ENCODE assay signal across 18 cellular contexts in the genomic region with DNA sequence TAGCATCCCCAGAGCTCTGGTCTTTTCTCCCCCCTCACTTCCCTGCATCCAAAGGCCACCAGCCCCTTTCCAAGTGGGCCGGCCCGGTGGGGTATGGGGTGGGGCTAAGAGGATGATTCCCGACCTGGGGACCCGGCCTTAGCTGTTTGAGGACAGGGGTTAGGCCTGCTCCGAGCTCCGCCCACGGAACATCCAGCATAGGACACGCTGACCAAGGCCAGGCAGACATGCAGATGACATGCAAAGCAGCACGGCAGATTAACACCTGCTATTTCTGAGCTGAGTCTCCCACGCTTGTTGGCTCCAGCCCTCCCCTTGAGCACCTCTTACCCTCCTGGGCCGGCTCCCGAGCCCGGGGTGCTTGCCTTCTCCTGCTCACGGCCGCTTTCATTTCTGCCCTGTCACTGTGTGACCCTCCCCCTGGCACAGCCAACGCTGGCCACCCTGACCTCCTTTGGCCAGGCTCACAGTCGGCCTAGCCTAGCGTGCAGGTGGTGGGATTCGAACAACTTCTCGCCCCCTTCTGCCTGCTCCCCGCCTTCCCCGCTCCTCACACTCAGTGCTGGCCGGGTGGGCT. TPM values are rescaled to one million over a fixed set of nuclear protein-coding genes. Genes with fewer than 3 reads are reported as not detected.
A peak's percentile ranks its signal among the peaks of the same experiment; 100 is the strongest.
DNase-seq lines count a peak whose midpoint lies in the region; ATAC-seq and TF ChIP-seq lines count a peak whose summit lies in the region.
"Had no signal": no experiment of that assay in that cellular context is flagged by ENCODE, and none has a peak within 500 bp of the region (broad histone marks: within the 10 kb centered on the region; RNA-seq: fewer than 3 reads in every experiment).

No MANE protein-coding gene starts in this region.

- H3K4me3 ChIP-seq in RWPE2 (ENCODE audit: severe bottlenecking) (no peak overlapping the region), right atrium auricular region (peak overlapping the region in 1 of 2 donors; percentile 24), osteoblast (ENCODE audit: insufficient read depth, low read length) (no peak overlapping the region)
- H3K4me3 ChIP-seq: vagina had no signal

- H3K36me3 ChIP-seq in RWPE2 (ENCODE audit: low read depth) (peaks cover 23% of the 10 kb centered on the region), right atrium auricular region (no peaks in the 10 kb centered on the region), osteoblast (ENCODE audit: insufficient read depth, low read length) (peaks cover 8% of the 10 kb centered on the region)
- H3K36me3 ChIP-seq: vagina had no signal

- peak; percentile 43 for DNase-seq in G401 (ENCODE audit: low spot score)
- DNase-seq in RWPE2 (ENCODE audit: low spot score): peak; percentile 69
- no peak for DNase-seq in right atrium auricular region (ENCODE audit: low spot score)
- DNase-seq in osteoblast (ENCODE audit: insufficient read length, low spot score, missing footprints): peak; percentile 39
- no peak for DNase-seq in activated CD4-positive, CD25-positive, alpha-beta regulatory T cell treated with anti-CD3 and anti-CD28 coated beads, Interleukin-2, amount 50 U/mL, for 72 hours
- DNase-seq in germinal center (ENCODE audit: low spot score): no peak
- no peak for DNase-seq in nucleus accumbens (lab: John Stamatoyannopoulos, UW)
- DNase-seq: activated CD8-positive, alpha-beta memory T cell treated with anti-CD3 and anti-CD28 coated beads, Interleukin-2, amount 50 U/mL, for 48 hours; foreskin melanocyte; GF-D8; NCI-H1105; NCI-H510A treated with DMSO at 0.1 percent for 48 hours; stimulated activated naive B cell treated with anti-CD40 and anti-IgM and Interleukin-4, amounts not matched to agents 10 μg/mL and 1 μg/mL and 100 μg/mL, for 72 hours; T-cell had no signal

- no peaks in the 10 kb centered on the region for H3K27me3 ChIP-seq in RWPE2 (ENCODE audit: insufficient read depth, poor library complexity, severe bottlenecking)
- H3K27me3 ChIP-seq in right atrium auricular region: no peaks in the 10 kb centered on the region
- H3K27me3 ChIP-seq in osteoblast (ENCODE audit: insufficient read depth, low read length): no peaks in the 10 kb centered on the region
- H3K27me3 ChIP-seq: vagina had no signal

- H3K27ac ChIP-seq in RWPE2 (ENCODE audit: poor library complexity, severe bottlenecking) (no peak overlapping the region), right atrium auricular region (peak overlapping the region; percentile 79 to 86), osteoblast (ENCODE audit: low read depth, low read length) (peak overlapping the region; percentile 74)

- peak overlapping the region; percentile 44 for H3K4me2 ChIP-seq in osteoblast (ENCODE audit: insufficient read depth, low read length)

- no peak overlapping the region for H2AFZ ChIP-seq in osteoblast (ENCODE audit: low read length)

- ATAC-seq in RWPE2 (ENCODE audit: low read depth): no peak
- ATAC-seq in HG03354 (IDR thresholded peaks at IDR 0.05; ENCODE audit: poor library complexity, severe bottlenecking, unreplicated experiment): no peak
- ATAC-seq: activated CD4-positive, CD25-positive, alpha-beta regulatory T cell treated with anti-CD3 and anti-CD28 coated beads, Interleukin-2, amount 50 U/mL, for 24 hours; activated naive CD4-positive, alpha-beta T cell treated with anti-CD3 and anti-CD28 coated beads, Interleukin-2, amount 50 U/mL, for 72 hours; stimulated activated naive B cell treated with anti-CD40 and anti-IgM and Interleukin-4, amounts not matched to agents 10 μg/mL and 1 μg/mL and 100 μg/mL, for 72 hours; T-cell had no signal

- in situ Hi-C loops in G401 (cut with HindIII; ENCODE audit: low sequenced_read_pairs): no loop called here

- H3K4me1 ChIP-seq in RWPE2 (ENCODE audit: insufficient read depth, poor library complexity, severe bottlenecking) (no peaks in the 10 kb centered on the region), right atrium auricular region (peaks cover 0 to 29% of the 10 kb centered on the region in 2 donors), osteoblast (ENCODE audit: insufficient read depth, low read length) (peaks cover 33% of the 10 kb centered on the region)

- H3K79me2 ChIP-seq in osteoblast (ENCODE audit: insufficient read depth, low read length): peaks cover 27% of the 10 kb centered on the region

- H4K20me1 ChIP-seq in osteoblast (ENCODE audit: insufficient read depth, low read length): peaks cover 15% of the 10 kb centered on the region

- H3K9me3 ChIP-seq in RWPE2 (ENCODE audit: severe bottlenecking) (no peaks in the 10 kb centered on the region), right atrium auricular region (no peaks in the 10 kb centered on the region), osteoblast (ENCODE audit: low read depth, low read length) (no peaks in the 10 kb centered on the region)
- H3K9me3 ChIP-seq: vagina had no signal

- TF ChIP-seq CTCF in RWPE2 (IDR thresholded peaks at IDR 0.05; ENCODE audit: poor library complexity, severe bottlenecking) (no peak), right atrium auricular region (IDR thresholded peaks at IDR 0.05) (no peak), osteoblast (IDR thresholded peaks at IDR 0.05; ENCODE audit: extremely low read depth, low read depth, low read length) (no peak)

RNA-seq across cellular contexts. Expression of a gene that starts 40.2 kb away (rescaled TPM):
- total RNA-seq in G401 (2014; rRNA removed; shearing (Covaris generic)): 34.3 and 35.9 TPM in 2 replicates
- total RNA-seq in right atrium auricular region: 10 to 100 TPM; 12.9 to 41.5 TPM
- total RNA-seq in osteoblast: 15.2 and 16.2 TPM in 2 replicates

Comparison
In these comparisons a context has a peak if more than half of its experiments do, and no peak if none do; other contexts are left out.
1. DNase-seq: peak in G401 (single experiment), RWPE2 (single experiment) and osteoblast (single experiment); none in right atrium auricular region (single experiment), activated CD4-positive, CD25-positive, alpha-beta regulatory T cell treated with anti-CD3 and anti-CD28 coated beads, Interleukin-2, amount 50 U/mL, for 72 hours (single experiment), germinal center (single experiment) and nucleus accumbens (0 of 56).